In genomic region chr20:62149532-62150235, GRCh38 we compare ENCODE assay signal across 2 cellular contexts.
TF ChIP-seq lines count a peak whose summit lies in the region.

No MANE protein-coding gene starts in this region.

TF ChIP-seq in GM23338, 12 proteins besides CTCF, POLR2A, EP300 and RAD21:
- TF ChIP-seq ZNF462 (CRISPR knock-in tag; IDR thresholded peaks at IDR 0.05) (no peak), STAT1 (IDR thresholded peaks at IDR 0.05; ENCODE audit: unreplicated experiment) (no peak), REST (IDR thresholded peaks at IDR 0.05; ENCODE audit: unreplicated experiment) (no peak)

TF ChIP-seq in K562, 482 proteins besides CTCF, POLR2A, EP300 and RAD21:
- TF ChIP-seq CHD4 (IDR thresholded peaks at IDR 0.05; ENCODE audit: insufficient read depth, insufficient replicate concordance, low read depth, low read length, poor library complexity, severe bottlenecking): no peak
- peak; percentile 38; the same call in 1 of the 2 replicates for TF ChIP-seq ZNF316 (IDR thresholded peaks at IDR 0.05)
